8 cellular contexts compared by ENCODE assay signal in the genomic region with DNA sequence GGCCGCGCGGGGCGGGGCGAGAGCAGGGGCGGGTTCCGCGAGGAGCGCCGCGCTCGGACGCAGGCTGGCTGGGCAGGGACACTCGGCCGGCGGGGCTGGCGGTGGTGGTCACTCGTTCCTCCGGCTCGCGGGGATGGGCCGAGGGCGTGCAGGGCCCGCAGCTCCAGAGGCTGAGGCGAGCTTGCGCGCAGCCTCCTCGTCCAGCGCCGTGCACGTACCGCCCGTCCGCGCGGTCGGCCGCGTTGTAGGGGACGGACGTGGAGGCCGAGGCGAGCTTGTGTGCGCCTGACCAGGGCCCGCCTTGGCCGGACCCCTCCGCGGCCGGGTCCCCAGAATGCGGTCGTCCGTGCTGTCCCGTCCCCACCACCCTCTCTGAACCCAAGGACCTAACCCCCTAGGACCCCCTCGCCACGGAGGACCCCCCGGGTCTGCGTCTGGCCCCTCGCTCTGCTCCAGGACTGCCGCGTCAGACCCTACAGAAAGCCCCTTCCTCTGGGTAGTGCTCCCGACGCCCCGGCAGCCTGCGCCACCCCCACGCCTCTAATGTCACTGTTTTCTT. TPM values are rescaled to one million over a fixed set of nuclear protein-coding genes. Genes with fewer than 3 reads are reported as not detected.
DNase-seq lines count a peak whose midpoint lies in the region; ATAC-seq and TF ChIP-seq lines count a peak whose summit lies in the region.

No MANE protein-coding gene starts in this region.

- intact Hi-C loops in sciatic nerve (cut with DNase I): no loop called here

- no peaks in the 10 kb centered on the region for H3K9me3 Mint-ChIP-seq in naive thymus-derived CD8-positive, alpha-beta T cell

- POLR2A ChIA-PET in naive thymus-derived CD8-positive, alpha-beta T cell (lab: Charles Lee): interaction anchor here (0.5 to 2.2 kb wide), 10 partner anchors 14 to 1273 kb away, joined by 3 to 9 read pairs (median 4); no protein-coding TSS in a partner anchor

- ATAC-seq in HG03175 (IDR thresholded peaks at IDR 0.05; ENCODE audit: unreplicated experiment) (peak; percentile 18), GM19351 (IDR thresholded peaks at IDR 0.05; ENCODE audit: unreplicated experiment) (no peak), sciatic nerve (no peak)
- ATAC-seq in naive thymus-derived CD8-positive, alpha-beta T cell: peak; percentile 3 to 21

- H3K4me1 Mint-ChIP-seq in naive thymus-derived CD8-positive, alpha-beta T cell: peaks cover 6 to 38% (median 14%) of the 10 kb centered on the region in 4 donors

- H3K27ac ChIP-seq in coronary artery: peak overlapping the region; percentile 59 to 61

- H3K4me3 ChIP-seq in AG10803 (ENCODE audit: low read length): peak overlapping the region; percentile 49
- peak overlapping the region; percentile 85 for H3K4me3 ChIP-seq in coronary artery

- peak overlapping the region; percentile 29 to 92 (median 68) for H3K4me3 Mint-ChIP-seq in naive thymus-derived CD8-positive, alpha-beta T cell

- no peak for DNase-seq in AG10803 (ENCODE audit: low read depth)
- DNase-seq in coronary artery (ENCODE audit: low spot score): no peak
- no peak for DNase-seq in naive thymus-derived CD8-positive, alpha-beta T cell
- DNase-seq in kidney tubule cell (ENCODE audit: low spot score): no peak
- DNase-seq in sciatic nerve (ENCODE audit: low spot score): no peak
- no peak for DNase-seq in HuH-7.5 (ENCODE audit: low spot score)

- no peaks in the 10 kb centered on the region for H3K27me3 Mint-ChIP-seq in naive thymus-derived CD8-positive, alpha-beta T cell

- peaks cover 0 to 1% (median 0%) of the 10 kb centered on the region in 3 donors for H3K36me3 Mint-ChIP-seq in naive thymus-derived CD8-positive, alpha-beta T cell

- TF ChIP-seq CTCF in AG10803 (conservative IDR thresholded peaks at IDR 0.05; ENCODE audit: low read length): no peak
- no peak for TF ChIP-seq CTCF in coronary artery (IDR thresholded peaks at IDR 0.05)

- H3K27ac Mint-ChIP-seq in naive thymus-derived CD8-positive, alpha-beta T cell: no peak overlapping the region

RNA-seq across cellular contexts. Expression of a gene that starts 0.6 kb away (rescaled TPM):
- total RNA-seq in naive thymus-derived CD8-positive, alpha-beta T cell: 1 to 10 TPM; 5.3 to 6.7 TPM
- 10 to 100 TPM in 1 of 3 donors, 1 to 10 TPM in 2; 1.8 to 15.3 (median 3.3) TPM for polyA plus RNA-seq in naive thymus-derived CD8-positive, alpha-beta T cell
- total RNA-seq in sciatic nerve: 8.2 TPM

Comparison
In these comparisons a context has a peak if more than half of its experiments do, and no peak if none do; other contexts are left out.
1. ATAC-seq: peak in HG03175 (single experiment) and naive thymus-derived CD8-positive, alpha-beta T cell (2 of 2); none in GM19351 (single experiment) and sciatic nerve (single experiment).